ENCODE assay signal across 1 cellular context in genomic region chr2:118721817-118722551, GRCh38.
TF ChIP-seq lines count a peak whose summit lies in the region.

No MANE protein-coding gene starts in this region.

TF ChIP-seq in K562, 482 proteins besides CTCF, POLR2A, EP300 and RAD21 (continued from another document and continues in another):
- TF ChIP-seq CGGBP1 (CRISPR knock-in tag; IDR thresholded peaks at IDR 0.05) (no peak), LCOR (CRISPR knock-in tag; IDR thresholded peaks at IDR 0.05) (peak; percentile 2; the same call in 1 of the 2 replicates), HOXB6 (CRISPR knock-in tag; IDR thresholded peaks at IDR 0.05; ENCODE audit: borderline replicate concordance) (no peak), GTF2A2 (tag; IDR thresholded peaks at IDR 0.05) (no peak), RCOR1 (IDR thresholded peaks at IDR 0.05; ENCODE audit: borderline replicate concordance in 1 of 2, low read depth in 2 of 2, low read length in 2 of 2) (peak in 1 of 2 experiments; percentile 77; a peak in 2 of 4 replicates), PURB (CRISPR knock-in tag; IDR thresholded peaks at IDR 0.05; ENCODE audit: low read depth) (no peak), CHAMP1 (IDR thresholded peaks at IDR 0.05) (peak; percentile 65; the same call in 1 of the 2 replicates), BCL6 (CRISPR knock-in tag; IDR thresholded peaks at IDR 0.05) (0 out of 2 replicates have a peak, but pooled peaks have one; percentile 33), TARDBP (IDR thresholded peaks at IDR 0.05) (no peak), STAT5A (IDR thresholded peaks at IDR 0.05; ENCODE audit: borderline replicate concordance, low read length) (peak; percentile 70), SFPQ (IDR thresholded peaks at IDR 0.05; ENCODE audit: low read depth, low read length) (no peak), SNAPC5 (CRISPR knock-in tag; IDR thresholded peaks at IDR 0.05) (no peak), DLX4 (CRISPR knock-in tag; IDR thresholded peaks at IDR 0.05) (no peak), ZNF324 (CRISPR knock-in tag; IDR thresholded peaks at IDR 0.05) (no peak), ZBTB34 (CRISPR knock-in tag; IDR thresholded peaks at IDR 0.05) (no peak), RFX5 (IDR thresholded peaks at IDR 0.05; ENCODE audit: low read depth, low read length) (no peak), CHD1 (IDR thresholded peaks at IDR 0.05; ENCODE audit: low read length) (no peak), ZNF165 (CRISPR knock-in tag; IDR thresholded peaks at IDR 0.05; ENCODE audit: borderline replicate concordance) (peak; percentile 26; the same call in 1 of the 2 replicates), ZNF740 (CRISPR knock-in tag; IDR thresholded peaks at IDR 0.05) (no peak), ZNF740 (tag; IDR thresholded peaks at IDR 0.05) (no peak), SPI1 (IDR thresholded peaks at IDR 0.05; ENCODE audit: borderline replicate concordance, low read depth, low read length) (peak; percentile 71; the same call in 1 of the 2 replicates), CTCFL (IDR thresholded peaks at IDR 0.05; ENCODE audit: borderline replicate concordance, insufficient read depth, low read depth, low read length, poor library complexity, severe bottlenecking) (no peak), SP2 (IDR thresholded peaks at IDR 0.05; ENCODE audit: extremely low read depth, low read depth, low read length, poor library complexity, severe bottlenecking) (no peak), MGA (IDR thresholded peaks at IDR 0.05) (0 out of 2 replicates have a peak, but pooled peaks have one; percentile 20), HDAC3 (IDR thresholded peaks at IDR 0.05; ENCODE audit: borderline replicate concordance, partially characterized antibody) (no peak), MAX (CRISPR knock-in tag; IDR thresholded peaks at IDR 0.05) (no peak), CBFB (CRISPR knock-in tag; IDR thresholded peaks at IDR 0.05) (no peak), ZBTB2 (IDR thresholded peaks at IDR 0.05) (0 out of 2 replicates have a peak, but pooled peaks have one; percentile 39)
